In the genomic region with DNA sequence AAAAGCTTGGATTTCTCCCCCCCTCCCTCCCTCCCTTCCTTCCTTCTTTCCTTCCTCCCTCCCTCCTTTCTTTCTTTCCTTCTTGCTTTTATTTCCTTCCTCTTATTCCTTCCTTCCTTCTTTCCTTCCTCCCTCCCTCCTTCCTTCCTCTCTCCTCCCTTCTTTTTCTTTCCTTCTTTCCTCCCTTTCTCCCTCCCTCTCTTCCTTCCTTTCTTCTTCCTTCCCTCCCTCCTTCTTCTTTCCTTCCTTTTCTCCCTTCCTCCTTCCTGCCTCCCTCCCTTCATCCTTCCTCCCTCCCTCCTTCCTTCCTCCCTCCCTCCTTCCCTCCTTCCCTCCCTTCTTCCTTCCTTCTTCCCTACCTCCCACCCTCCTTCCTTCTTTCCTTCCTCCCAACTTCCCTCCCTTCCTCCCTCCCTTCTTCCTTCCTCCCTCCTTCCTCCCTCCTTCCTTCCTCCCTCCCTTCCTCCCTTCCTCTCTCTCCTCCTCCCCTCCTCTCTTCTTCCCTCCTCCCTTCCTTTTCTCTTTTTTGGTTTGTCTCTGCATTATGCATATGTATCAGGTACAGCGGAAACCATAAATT, we compare ENCODE assay signal across 23 cellular contexts. TPM values are rescaled to one million over a fixed set of nuclear protein-coding genes. Genes with fewer than 3 reads are reported as not detected.
DNase-seq lines count a peak whose midpoint lies in the region; ATAC-seq lines count a peak whose summit lies in the region.
"Had no signal": no experiment of that assay in that cellular context is flagged by ENCODE, and none has a peak within 500 bp of the region (broad histone marks: within the 10 kb centered on the region; RNA-seq: fewer than 3 reads in every experiment).

No MANE protein-coding gene starts in this region.

- H3K36me3 Mint-ChIP-seq in activated CD4-positive, alpha-beta T cell treated with anti-CD3 and anti-CD28 coated beads, Interleukin-2, amount 10 ng/mL, durations not matched to agents 7 days and 5 days (ENCODE audit: low read depth): no peaks in the 10 kb centered on the region
- H3K36me3 Mint-ChIP-seq in activated naive CD8-positive, alpha-beta T cell: peaks cover 3% of the 10 kb centered on the region
- no peaks in the 10 kb centered on the region for H3K36me3 Mint-ChIP-seq in activated naive CD8-positive, alpha-beta T cell treated with anti-CD3 and anti-CD28 coated beads, Interleukin-2, amount 50 U/mL, for 24 hours (ENCODE audit: low read depth)
- peaks cover 6% of the 10 kb centered on the region for H3K36me3 Mint-ChIP-seq in activated naive CD8-positive, alpha-beta T cell treated with anti-CD3 and anti-CD28 coated beads for 36 hours
- no peaks in the 10 kb centered on the region for H3K36me3 Mint-ChIP-seq in memory B cell
- no peaks in the 10 kb centered on the region for H3K36me3 Mint-ChIP-seq in activated T-cell treated with anti-CD3 and anti-CD28 coated beads, Interleukin-2, amount 50 U/mL, for 72 hours (ENCODE audit: insufficient read depth in 2 of 2)
- H3K36me3 Mint-ChIP-seq: CD14-positive monocyte; CD8-positive, alpha-beta memory T cell had no signal

- no peak for DNase-seq in activated CD4-positive, alpha-beta T cell treated with anti-CD3 and anti-CD28 coated beads, Interleukin-2, amount 10 ng/mL, durations not matched to agents 7 days and 5 days
- DNase-seq in activated CD4-positive, alpha-beta T cell treated with anti-CD3 and anti-CD28 coated beads, Interleukin-2, amount 50 U/mL, for 1 hour: no peak
- no peak for DNase-seq in activated naive CD8-positive, alpha-beta T cell treated with anti-CD3 and anti-CD28 coated beads, Interleukin-2, amount 50 U/mL, for 24 hours
- no peak for DNase-seq in activated naive CD8-positive, alpha-beta T cell treated with anti-CD3 and anti-CD28 coated beads for 36 hours
- DNase-seq in memory B cell (ENCODE audit: low spot score in 2 of 2): no peak
- DNase-seq in activated T-cell treated with anti-CD3 and anti-CD28 coated beads, Interleukin-2, amount 50 U/mL, for 72 hours: no peak
- DNase-seq: AML-193; CD8-positive, alpha-beta memory T cell; COR-L47; DMS 273 treated with DMSO at 0.1 percent for 48 hours; DMS53; DND-41; EL; H9; IMR-90 had no signal

- no peaks in the 10 kb centered on the region for H3K9me3 Mint-ChIP-seq in activated CD4-positive, alpha-beta T cell treated with anti-CD3 and anti-CD28 coated beads, Interleukin-2, amount 10 ng/mL, durations not matched to agents 7 days and 5 days
- no peaks in the 10 kb centered on the region for H3K9me3 Mint-ChIP-seq in activated naive CD8-positive, alpha-beta T cell (ENCODE audit: low read depth)
- no peaks in the 10 kb centered on the region for H3K9me3 Mint-ChIP-seq in activated naive CD8-positive, alpha-beta T cell treated with anti-CD3 and anti-CD28 coated beads, Interleukin-2, amount 50 U/mL, for 24 hours
- peaks cover 8% of the 10 kb centered on the region for H3K9me3 Mint-ChIP-seq in activated naive CD8-positive, alpha-beta T cell treated with anti-CD3 and anti-CD28 coated beads for 36 hours
- no peaks in the 10 kb centered on the region for H3K9me3 Mint-ChIP-seq in memory B cell
- no peaks in the 10 kb centered on the region for H3K9me3 Mint-ChIP-seq in activated T-cell treated with anti-CD3 and anti-CD28 coated beads, Interleukin-2, amount 50 U/mL, for 72 hours
- H3K9me3 Mint-ChIP-seq: H9 had no signal

- no peak for ATAC-seq in activated naive CD8-positive, alpha-beta T cell treated with anti-CD3 and anti-CD28 coated beads, Interleukin-2, amount 50 U/mL, for 24 hours
- ATAC-seq in memory B cell (ENCODE audit: low read depth) (no peak), HG02870 (IDR thresholded peaks at IDR 0.05; ENCODE audit: unreplicated experiment) (no peak)
- no peak for ATAC-seq in activated T-cell treated with anti-CD3 and anti-CD28 coated beads, Interleukin-2, amount 50 U/mL, for 72 hours (replicated peaks in 1 of 2)
- ATAC-seq: A549, GM12878 had no signal

- CTCF ChIA-PET in activated CD4-positive, alpha-beta T cell treated with anti-CD3 and anti-CD28 coated beads, Interleukin-2, amount 10 ng/mL, durations not matched to agents 7 days and 5 days (lab: Charles Lee): interaction anchor here (0.6 kb wide), 1 partner anchor 14 kb away, joined by 3 read pairs; no protein-coding TSS in a partner anchor

- H3K27me3 Mint-ChIP-seq in activated CD4-positive, alpha-beta T cell treated with anti-CD3 and anti-CD28 coated beads, Interleukin-2, amount 10 ng/mL, durations not matched to agents 7 days and 5 days: peaks cover 2% of the 10 kb centered on the region
- H3K27me3 Mint-ChIP-seq in activated naive CD8-positive, alpha-beta T cell: no peaks in the 10 kb centered on the region
- H3K27me3 Mint-ChIP-seq in activated naive CD8-positive, alpha-beta T cell treated with anti-CD3 and anti-CD28 coated beads, Interleukin-2, amount 50 U/mL, for 24 hours: no peaks in the 10 kb centered on the region
- no peaks in the 10 kb centered on the region for H3K27me3 Mint-ChIP-seq in activated naive CD8-positive, alpha-beta T cell treated with anti-CD3 and anti-CD28 coated beads for 36 hours
- H3K27me3 Mint-ChIP-seq in memory B cell: peaks cover 2% of the 10 kb centered on the region
- H3K27me3 Mint-ChIP-seq in activated T-cell treated with anti-CD3 and anti-CD28 coated beads, Interleukin-2, amount 50 U/mL, for 72 hours (ENCODE audit: low read depth): peaks cover 2% of the 10 kb centered on the region

- H3K4me3 Mint-ChIP-seq in activated CD4-positive, alpha-beta T cell treated with anti-CD3 and anti-CD28 coated beads, Interleukin-2, amount 10 ng/mL, durations not matched to agents 7 days and 5 days: no peak overlapping the region
- H3K4me3 Mint-ChIP-seq in activated naive CD8-positive, alpha-beta T cell: no peak overlapping the region
- no peak overlapping the region for H3K4me3 Mint-ChIP-seq in activated naive CD8-positive, alpha-beta T cell treated with anti-CD3 and anti-CD28 coated beads, Interleukin-2, amount 50 U/mL, for 24 hours
- H3K4me3 Mint-ChIP-seq in activated naive CD8-positive, alpha-beta T cell treated with anti-CD3 and anti-CD28 coated beads for 36 hours: no peak overlapping the region
- H3K4me3 Mint-ChIP-seq in memory B cell: no peak overlapping the region
- no peak overlapping the region for H3K4me3 Mint-ChIP-seq in activated T-cell treated with anti-CD3 and anti-CD28 coated beads, Interleukin-2, amount 50 U/mL, for 72 hours
- H3K4me3 Mint-ChIP-seq: CD14-positive monocyte; CD8-positive, alpha-beta memory T cell; H9 had no signal

- POLR2A ChIA-PET in activated CD4-positive, alpha-beta T cell treated with anti-CD3 and anti-CD28 coated beads, Interleukin-2, amount 10 ng/mL, durations not matched to agents 7 days and 5 days (lab: Charles Lee): no interaction called here

- H3K27ac Mint-ChIP-seq in activated CD4-positive, alpha-beta T cell treated with anti-CD3 and anti-CD28 coated beads, Interleukin-2, amount 10 ng/mL, durations not matched to agents 7 days and 5 days: peak overlapping the region; percentile 69
- H3K27ac Mint-ChIP-seq in activated naive CD8-positive, alpha-beta T cell: peak overlapping the region; percentile 41
- H3K27ac Mint-ChIP-seq in activated naive CD8-positive, alpha-beta T cell treated with anti-CD3 and anti-CD28 coated beads, Interleukin-2, amount 50 U/mL, for 24 hours: no peak overlapping the region
- H3K27ac Mint-ChIP-seq in activated naive CD8-positive, alpha-beta T cell treated with anti-CD3 and anti-CD28 coated beads for 36 hours: peak overlapping the region; percentile 66
- peak overlapping the region; percentile 60 for H3K27ac Mint-ChIP-seq in memory B cell
- no peak overlapping the region for H3K27ac Mint-ChIP-seq in activated T-cell treated with anti-CD3 and anti-CD28 coated beads, Interleukin-2, amount 50 U/mL, for 72 hours
- H3K27ac Mint-ChIP-seq: H9 had no signal

- H3K4me1 Mint-ChIP-seq in activated CD4-positive, alpha-beta T cell treated with anti-CD3 and anti-CD28 coated beads, Interleukin-2, amount 10 ng/mL, durations not matched to agents 7 days and 5 days: peaks cover 18% of the 10 kb centered on the region
- H3K4me1 Mint-ChIP-seq in activated naive CD8-positive, alpha-beta T cell (ENCODE audit: low read depth): peaks cover 51% of the 10 kb centered on the region
- H3K4me1 Mint-ChIP-seq in activated naive CD8-positive, alpha-beta T cell treated with anti-CD3 and anti-CD28 coated beads, Interleukin-2, amount 50 U/mL, for 24 hours: peaks cover 54% of the 10 kb centered on the region
- H3K4me1 Mint-ChIP-seq in activated naive CD8-positive, alpha-beta T cell treated with anti-CD3 and anti-CD28 coated beads for 36 hours: peaks cover 59% of the 10 kb centered on the region
- H3K4me1 Mint-ChIP-seq in memory B cell: peaks cover 8% of the 10 kb centered on the region
- H3K4me1 Mint-ChIP-seq in activated T-cell treated with anti-CD3 and anti-CD28 coated beads, Interleukin-2, amount 50 U/mL, for 72 hours (ENCODE audit: low read depth): peaks cover 54% of the 10 kb centered on the region
- H3K4me1 Mint-ChIP-seq: CD14-positive monocyte had no signal

RNA-seq across cellular contexts. Expression of a gene that starts 22.8 kb away (rescaled TPM):
- total RNA-seq in activated CD4-positive, alpha-beta T cell treated with anti-CD3 and anti-CD28 coated beads, Interleukin-2, amount 10 ng/mL, durations not matched to agents 7 days and 5 days: under 1 TPM; 0.21 to 0.22 TPM
- total RNA-seq in activated naive CD8-positive, alpha-beta T cell treated with anti-CD3 and anti-CD28 coated beads for 36 hours: under 1 TPM in 1 of 2 experiments, not detected in 1; 0.32 TPM
- under 1 TPM in 1 of 2 donors, not detected in 1; 0.12 TPM for total RNA-seq in activated T-cell treated with anti-CD3 and anti-CD28 coated beads, Interleukin-2, amount 50 U/mL, for 72 hours
- total RNA-seq: CD8-positive, alpha-beta memory T cell; G401; GM12878; H1; H9; HT1080; IMR-90 had no signal

RNA-seq across cellular contexts. Expression of a gene that starts 34.7 kb away (rescaled TPM):
- 10 to 100 TPM; 13.0 to 16.3 TPM for total RNA-seq in activated CD4-positive, alpha-beta T cell treated with anti-CD3 and anti-CD28 coated beads, Interleukin-2, amount 10 ng/mL, durations not matched to agents 7 days and 5 days
- 10 to 100 TPM; 24.3 to 27.6 TPM for total RNA-seq in activated naive CD8-positive, alpha-beta T cell treated with anti-CD3 and anti-CD28 coated beads for 36 hours
- total RNA-seq in activated T-cell treated with anti-CD3 and anti-CD28 coated beads, Interleukin-2, amount 50 U/mL, for 72 hours: 10 to 100 TPM in 1 of 2 donors, 1 to 10 TPM in 1; 7.0 to 14.7 TPM

RNA-seq across cellular contexts. Expression of a gene that starts 34.7 kb away (rescaled TPM):
- 10 to 100 TPM; 17.2 to 18.1 TPM for total RNA-seq in activated CD4-positive, alpha-beta T cell treated with anti-CD3 and anti-CD28 coated beads, Interleukin-2, amount 10 ng/mL, durations not matched to agents 7 days and 5 days
- total RNA-seq in activated naive CD8-positive, alpha-beta T cell treated with anti-CD3 and anti-CD28 coated beads for 36 hours: 1 to 10 TPM; 8.6 to 9.3 TPM
- total RNA-seq in activated T-cell treated with anti-CD3 and anti-CD28 coated beads, Interleukin-2, amount 50 U/mL, for 72 hours: 10 to 100 TPM; 11.6 to 19.4 TPM

Comparison
In these comparisons a context has a peak if more than half of its experiments do, and no peak if none do; other contexts are left out.
1. H3K27ac Mint-ChIP-seq: peak in activated CD4-positive, alpha-beta T cell treated with anti-CD3 and anti-CD28 coated beads, Interleukin-2, amount 10 ng/mL, durations not matched to agents 7 days and 5 days (single experiment), activated naive CD8-positive, alpha-beta T cell (single experiment), activated naive CD8-positive, alpha-beta T cell treated with anti-CD3 and anti-CD28 coated beads for 36 hours (single experiment) and memory B cell (single experiment); none in activated naive CD8-positive, alpha-beta T cell treated with anti-CD3 and anti-CD28 coated beads, Interleukin-2, amount 50 U/mL, for 24 hours (single experiment) and activated T-cell treated with anti-CD3 and anti-CD28 coated beads, Interleukin-2, amount 50 U/mL, for 72 hours (single experiment).